34 cellular contexts compared by ENCODE assay signal in genomic region chr9:34292552-34292951, GRCh38.
"Had no signal": no experiment of that assay in that cellular context is flagged by ENCODE, and none has a peak within 500 bp of the region (broad histone marks: within the 10 kb centered on the region; RNA-seq: fewer than 3 reads in every experiment).

No MANE protein-coding gene starts in this region.

- H3K9me3 ChIP-seq: adrenal gland, body of pancreas, breast epithelium had no signal

- H3K27me3 ChIP-seq: adrenal gland, body of pancreas, brain microvascular endothelial cell, breast epithelium, cardiac muscle cell had no signal

- FAIRE-seq: astrocyte, TTC549 had no signal

- H3K27ac ChIP-seq: adrenal gland, body of pancreas, brain microvascular endothelial cell, breast epithelium, cardiac muscle cell, VCaP had no signal

- DNase-seq: activated B cell treated with CpG ODN at 0.5 μM for 24 hours; activated CD4-positive, alpha-beta memory T cell treated with anti-CD3 and anti-CD28 coated beads, Interleukin-2, amount 10 ng/mL, durations not matched to agents 7 days and 5 days; activated CD4-positive, alpha-beta T cell treated with anti-CD3 and anti-CD28 coated beads for 1 hour; activated CD4-positive, alpha-beta T cell treated with anti-CD3 and anti-CD28 coated beads for 36 hours; activated CD4-positive, alpha-beta T cell treated with anti-CD3 and anti-CD28 coated beads for 48 hours; activated CD4-positive, alpha-beta T cell treated with anti-CD3 and anti-CD28 coated beads, Interleukin-2, amount 10 ng/mL, durations not matched to agents 7 days and 5 days; activated CD4-positive, alpha-beta T cell treated with anti-CD3 and anti-CD28 coated beads, Interleukin-2, amount 50 U/mL, for 48 hours; activated CD8-positive, alpha-beta memory T cell treated with anti-CD3 and anti-CD28 coated beads for 24 hours; activated CD8-positive, alpha-beta memory T cell treated with anti-CD3 and anti-CD28 coated beads, Interleukin-2, amount 10 ng/mL, durations not matched to agents 7 days and 5 days; activated CD8-positive, alpha-beta memory T cell treated with anti-CD3 and anti-CD28 coated beads, Interleukin-2, amount 50 U/mL, for 48 hours; activated CD8-positive, alpha-beta T cell treated with anti-CD3 and anti-CD28 coated beads, Interleukin-2, amount 10 ng/mL, durations not matched to agents 7 days and 5 days; activated effector memory CD4-positive, alpha-beta T cell treated with Interleukin-2 at 50 U/mL for 16 hours; activated gamma-delta T cell; activated naive CD4-positive, alpha-beta T cell; activated naive CD4-positive, alpha-beta T cell treated with anti-CD3 and anti-CD28 coated beads for 36 hours; activated naive CD4-positive, alpha-beta T cell treated with anti-CD3 and anti-CD28 coated beads, Interleukin-2, amount 50 U/mL, for 16 hours; activated naive CD8-positive, alpha-beta T cell treated with anti-CD3 and anti-CD28 coated beads for 36 hours; activated T-cell treated with anti-CD3 and anti-CD28 coated beads, Interleukin-2, amount 50 U/mL, for 24 hours; activated T-cell treated with anti-CD3 and anti-CD28 coated beads, Interleukin-2, amount 50 U/mL, for 48 hours; adrenal gland; amniotic stem cell; aorta; body of pancreas; brain microvascular endothelial cell; caudate nucleus; cerebellar nuclear complex; T-helper 1 cell; T-helper 2 cell; T-helper 9 cell had no signal

- H3K36me3 ChIP-seq: adrenal gland, brain microvascular endothelial cell, breast epithelium, cardiac muscle cell had no signal

- H3K4me1 ChIP-seq: body of pancreas, breast epithelium had no signal

- H3K4me3 ChIP-seq: adrenal gland, body of pancreas, breast epithelium, cardiac muscle cell had no signal
